Comparison of ENCODE assay signal across 30 cellular contexts in genomic region chr14:100878271-100879146, GRCh38. TPM values are rescaled to one million over a fixed set of nuclear protein-coding genes. Genes with fewer than 3 reads are reported as not detected.
"Had no signal": no experiment of that assay in that cellular context is flagged by ENCODE, and none has a peak within 500 bp of the region (broad histone marks: within the 10 kb centered on the region; RNA-seq: fewer than 3 reads in every experiment).

No MANE protein-coding gene starts in this region.

- H3K9me3 ChIP-seq: thyroid gland had no signal

- H3K27ac Mint-ChIP-seq: activated CD4-positive, alpha-beta T cell treated with anti-CD3 and anti-CD28 coated beads, Interleukin-2, amount 10 ng/mL, durations not matched to agents 7 days and 5 days; activated CD8-positive, alpha-beta memory T cell treated with anti-CD3 and anti-CD28 coated beads, Interleukin-2, amount 10 ng/mL, durations not matched to agents 7 days and 5 days; activated CD8-positive, alpha-beta T cell treated with anti-CD3 and anti-CD28 coated beads for 36 hours; activated naive CD8-positive, alpha-beta T cell treated with anti-CD3 and anti-CD28 coated beads, Interleukin-2, amount 50 U/mL, for 24 hours; activated T-helper 1 cell treated with anti-CD3 and anti-CD28 coated beads, Interleukin-12 subunit alpha, Interleukin-12 subunit beta, Interleukin-2, Interleukin-4 antibody, amounts not matched to agents 30 ng/mL and 10 ng/mL and 1 ng/mL, durations not matched to agents 14 hours and 24 hours and 36 hours; brain; nephron progenitor cell; stimulated activated naive CD8-positive, alpha-beta T cell treated with anti-CD3 and anti-CD28 coated beads, Interleukin-15, Interleukin-2, amounts not matched to agents 100 ng/mL and 50 ng/mL, for 24 hours; T-cell; T-helper 2 cell treated with Interferon-gamma antibody and Interleukin-4, amounts not matched to agents 5 μg/mL and 100 μg/mL, for 36 hours had no signal

- DNase-seq: activated CD4-positive, alpha-beta T cell treated with anti-CD3 and anti-CD28 coated beads, Interleukin-2, amount 10 ng/mL, durations not matched to agents 7 days and 5 days; activated CD4-positive, CD25-positive, alpha-beta regulatory T cell treated with anti-CD3 and anti-CD28 coated beads, Interleukin-2, amount 50 U/mL, for 72 hours; activated CD8-positive, alpha-beta memory T cell treated with anti-CD3 and anti-CD28 coated beads, Interleukin-2, amount 10 ng/mL, durations not matched to agents 7 days and 5 days; activated CD8-positive, alpha-beta T cell treated with anti-CD3 and anti-CD28 coated beads for 36 hours; activated gamma-delta T cell; activated naive CD4-positive, alpha-beta T cell treated with anti-CD3 and anti-CD28 coated beads, Interleukin-2, amount 50 U/mL, for 16 hours; activated naive CD8-positive, alpha-beta T cell treated with anti-CD3 and anti-CD28 coated beads, Interleukin-2, amount 50 U/mL, for 24 hours; activated T-cell treated with anti-CD3 and anti-CD28 coated beads for 4 hours; caudate nucleus; dermis blood vessel endothelial cell; effector CD8-positive, alpha-beta T cell; erythroblast; foreskin fibroblast; hippocampal formation; mesenchymal stem cell; nephron progenitor cell; occipital lobe; retina; stimulated activated CD4-positive, alpha-beta T cell treated with anti-CD3 and anti-CD28 coated beads, Interleukin-1b, Interleukin-23, amount 100 ng/mL, for 48 hours; substantia nigra; T-cell; thyroid gland; WERI-Rb-1 had no signal

- H3K36me3 Mint-ChIP-seq: activated CD8-positive, alpha-beta memory T cell treated with anti-CD3 and anti-CD28 coated beads, Interleukin-2, amount 10 ng/mL, durations not matched to agents 7 days and 5 days; T-cell had no signal

- H3K4me1 ChIP-seq: thyroid gland had no signal

- H3K4me3 Mint-ChIP-seq: activated CD4-positive, alpha-beta T cell treated with anti-CD3 and anti-CD28 coated beads, Interleukin-2, amount 10 ng/mL, durations not matched to agents 7 days and 5 days; activated CD8-positive, alpha-beta memory T cell treated with anti-CD3 and anti-CD28 coated beads, Interleukin-2, amount 10 ng/mL, durations not matched to agents 7 days and 5 days; activated CD8-positive, alpha-beta T cell treated with anti-CD3 and anti-CD28 coated beads for 36 hours; activated naive CD8-positive, alpha-beta T cell treated with anti-CD3 and anti-CD28 coated beads, Interleukin-2, amount 50 U/mL, for 24 hours; activated T-helper 1 cell treated with anti-CD3 and anti-CD28 coated beads, Interleukin-12 subunit alpha, Interleukin-12 subunit beta, Interleukin-2, Interleukin-4 antibody, amounts not matched to agents 30 ng/mL and 10 ng/mL and 1 ng/mL, durations not matched to agents 14 hours and 24 hours and 36 hours; brain; nephron progenitor cell; stimulated activated naive CD8-positive, alpha-beta T cell treated with anti-CD3 and anti-CD28 coated beads, Interleukin-15, Interleukin-2, amounts not matched to agents 100 ng/mL and 50 ng/mL, for 24 hours; T-cell; T-helper 2 cell treated with Interferon-gamma antibody and Interleukin-4, amounts not matched to agents 5 μg/mL and 100 μg/mL, for 36 hours had no signal

- H3K27me3 ChIP-seq: thyroid gland had no signal

- ATAC-seq: activated CD8-positive, alpha-beta memory T cell treated with anti-CD3 and anti-CD28 coated beads, Interleukin-2, amount 10 ng/mL, durations not matched to agents 7 days and 5 days; activated CD8-positive, alpha-beta T cell treated with anti-CD3 and anti-CD28 coated beads for 36 hours; activated naive CD8-positive, alpha-beta T cell treated with anti-CD3 and anti-CD28 coated beads, Interleukin-2, amount 50 U/mL, for 24 hours; T-cell had no signal

- H3K4me1 Mint-ChIP-seq: activated CD4-positive, alpha-beta T cell treated with anti-CD3 and anti-CD28 coated beads, Interleukin-2, amount 10 ng/mL, durations not matched to agents 7 days and 5 days; activated CD8-positive, alpha-beta memory T cell treated with anti-CD3 and anti-CD28 coated beads, Interleukin-2, amount 10 ng/mL, durations not matched to agents 7 days and 5 days; activated naive CD8-positive, alpha-beta T cell treated with anti-CD3 and anti-CD28 coated beads, Interleukin-2, amount 50 U/mL, for 24 hours; brain; T-cell had no signal

- H3K27me3 Mint-ChIP-seq: activated CD4-positive, alpha-beta T cell treated with anti-CD3 and anti-CD28 coated beads, Interleukin-2, amount 10 ng/mL, durations not matched to agents 7 days and 5 days; activated CD8-positive, alpha-beta memory T cell treated with anti-CD3 and anti-CD28 coated beads, Interleukin-2, amount 10 ng/mL, durations not matched to agents 7 days and 5 days; activated CD8-positive, alpha-beta T cell treated with anti-CD3 and anti-CD28 coated beads for 36 hours; stimulated activated naive CD8-positive, alpha-beta T cell treated with anti-CD3 and anti-CD28 coated beads, Interleukin-15, Interleukin-2, amounts not matched to agents 100 ng/mL and 50 ng/mL, for 24 hours had no signal

- H3K9me3 Mint-ChIP-seq: activated CD8-positive, alpha-beta T cell treated with anti-CD3 and anti-CD28 coated beads for 36 hours; activated naive CD8-positive, alpha-beta T cell treated with anti-CD3 and anti-CD28 coated beads, Interleukin-2, amount 50 U/mL, for 24 hours; activated T-helper 1 cell treated with anti-CD3 and anti-CD28 coated beads, Interleukin-12 subunit alpha, Interleukin-12 subunit beta, Interleukin-2, Interleukin-4 antibody, amounts not matched to agents 30 ng/mL and 10 ng/mL and 1 ng/mL, durations not matched to agents 14 hours and 24 hours and 36 hours; stimulated activated naive CD8-positive, alpha-beta T cell treated with anti-CD3 and anti-CD28 coated beads, Interleukin-15, Interleukin-2, amounts not matched to agents 100 ng/mL and 50 ng/mL, for 24 hours; T-helper 2 cell treated with Interferon-gamma antibody and Interleukin-4, amounts not matched to agents 5 μg/mL and 100 μg/mL, for 36 hours had no signal

- H3K27ac ChIP-seq: thyroid gland, WERI-Rb-1 had no signal

- H3K4me3 ChIP-seq: thyroid gland had no signal

- H3K36me3 ChIP-seq: thyroid gland, WERI-Rb-1 had no signal

RNA-seq across cellular contexts. Expression of gene RTL1, which starts 25.0 kb away (rescaled TPM):
- total RNA-seq: activated CD4-positive, alpha-beta T cell treated with anti-CD3 and anti-CD28 coated beads, Interleukin-2, amount 10 ng/mL, durations not matched to agents 7 days and 5 days; activated CD8-positive, alpha-beta memory T cell treated with anti-CD3 and anti-CD28 coated beads, Interleukin-2, amount 10 ng/mL, durations not matched to agents 7 days and 5 days; activated CD8-positive, alpha-beta T cell treated with anti-CD3 and anti-CD28 coated beads for 36 hours; activated T-helper 1 cell treated with anti-CD3 and anti-CD28 coated beads, Interleukin-12 subunit alpha, Interleukin-12 subunit beta, Interleukin-2, Interleukin-4 antibody, amounts not matched to agents 30 ng/mL and 10 ng/mL and 1 ng/mL, durations not matched to agents 14 hours and 24 hours and 36 hours; dermis blood vessel endothelial cell; fibroblast of lung; lower leg skin; mononuclear cell; occipital lobe; T-cell; thyroid gland had no signal
- polyA plus RNA-seq: fibroblast of lung had no signal

RNA-seq across cellular contexts. Expression of gene MEG3, which starts 52.6 kb away (rescaled TPM):
- total RNA-seq: activated CD4-positive, alpha-beta T cell treated with anti-CD3 and anti-CD28 coated beads, Interleukin-2, amount 10 ng/mL, durations not matched to agents 7 days and 5 days; activated CD8-positive, alpha-beta memory T cell treated with anti-CD3 and anti-CD28 coated beads, Interleukin-2, amount 10 ng/mL, durations not matched to agents 7 days and 5 days; activated CD8-positive, alpha-beta T cell treated with anti-CD3 and anti-CD28 coated beads for 36 hours; activated T-helper 1 cell treated with anti-CD3 and anti-CD28 coated beads, Interleukin-12 subunit alpha, Interleukin-12 subunit beta, Interleukin-2, Interleukin-4 antibody, amounts not matched to agents 30 ng/mL and 10 ng/mL and 1 ng/mL, durations not matched to agents 14 hours and 24 hours and 36 hours had no signal
